Comparison of ENCODE assay signal across 8 cellular contexts in the genomic region with DNA sequence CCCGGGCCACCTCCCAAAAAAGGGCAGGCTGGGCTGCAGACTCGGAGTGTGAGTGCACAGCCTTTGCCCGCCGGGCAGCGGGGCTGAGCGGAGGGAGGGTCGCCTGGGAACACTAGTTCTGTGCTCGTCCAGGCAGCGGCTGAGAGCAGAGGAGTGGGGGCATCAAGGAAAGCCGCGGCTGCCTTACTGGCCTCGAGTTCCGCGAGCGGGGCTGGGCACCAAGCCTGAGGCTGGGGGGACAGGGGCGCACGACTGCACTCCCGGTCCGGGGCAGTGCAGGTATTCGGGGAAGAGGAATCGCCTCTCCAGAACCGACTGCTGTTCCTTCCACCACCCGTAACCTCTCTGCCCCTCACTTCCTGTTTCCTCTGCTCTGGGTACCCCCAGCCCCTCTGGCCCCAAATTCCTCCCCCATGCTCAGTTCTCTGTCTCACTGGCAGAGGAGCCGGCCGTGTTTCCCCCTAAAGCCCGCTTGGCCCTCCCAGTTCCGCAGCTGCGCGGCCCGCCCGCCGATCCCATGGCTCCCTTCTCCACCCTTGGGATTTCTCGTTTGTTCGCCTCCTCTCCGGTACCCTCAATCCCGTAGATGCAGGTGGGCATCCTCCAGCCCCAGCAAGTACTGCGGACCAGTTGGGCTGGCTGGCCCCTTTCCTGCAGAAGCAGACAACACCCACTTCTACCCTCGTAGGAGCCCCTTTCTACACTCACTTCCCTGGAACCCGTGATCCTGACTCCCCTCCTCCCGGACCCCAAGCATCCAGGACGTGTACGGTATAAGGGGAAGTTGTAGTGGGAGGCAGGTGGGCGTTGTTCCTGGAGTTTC. TPM values are rescaled to one million over a fixed set of nuclear protein-coding genes. Genes with fewer than 3 reads are reported as not detected.
A peak's percentile ranks its signal among the peaks of the same experiment; 100 is the strongest.
DNase-seq lines count a peak whose midpoint lies in the region; ATAC-seq and TF ChIP-seq lines count a peak whose summit lies in the region.

No MANE protein-coding gene starts in this region.

- no peaks in the 10 kb centered on the region for H3K9me2 ChIP-seq in GM23338 (ENCODE audit: insufficient read depth)
- H3K9me2 ChIP-seq in hepatocyte (replicated peaks; ENCODE audit: insufficient read depth): no peaks in the 10 kb centered on the region

- H3K79me2 ChIP-seq in GM23338 (replicated peaks; ENCODE audit: insufficient read depth) (peaks cover 5% of the 10 kb centered on the region; the same call in 1 of the 2 replicates), hepatocyte (peaks cover 4% of the 10 kb centered on the region)

- H3F3A ChIP-seq in GM23338 (replicated peaks; ENCODE audit: low read depth): peaks cover 7% of the 10 kb centered on the region; the same call in 1 of the 2 replicates

- H3K27ac ChIP-seq in AG04450 (ENCODE audit: low read depth, low read length) (no peak overlapping the region), GM23338 (ENCODE audit: low read depth) (no peak overlapping the region), hepatocyte (peak overlapping the region; percentile 8), skeletal muscle tissue (ENCODE audit: low read depth, low read length) (no peak overlapping the region)

- H3K27me3 ChIP-seq in AG04450 (ENCODE audit: control insufficient read depth, insufficient read depth, low read length) (peaks cover 8% of the 10 kb centered on the region), GM23338 (ENCODE audit: insufficient read depth) (peaks cover 95% of the 10 kb centered on the region), hepatocyte (peaks cover 5% of the 10 kb centered on the region), skeletal muscle tissue (ENCODE audit: control insufficient read depth in 3 of 3, insufficient read depth in 3 of 3, low read length in 3 of 3) (peaks cover 0 to 12% (median 0%) of the 10 kb centered on the region in 3 donors)

- no peaks in the 10 kb centered on the region for H3K9me3 ChIP-seq in AG04450 (ENCODE audit: control insufficient read depth, insufficient read depth, low read length)
- no peaks in the 10 kb centered on the region for H3K9me3 ChIP-seq in hepatocyte (ENCODE audit: low read depth)
- no peaks in the 10 kb centered on the region for H3K9me3 ChIP-seq in skeletal muscle tissue (ENCODE audit: control insufficient read depth in 3 of 3, low read length in 3 of 3)

- POLR2A ChIA-PET in AG04450 (lab: Yijun Ruan, JAX): interaction anchor here (0.8 to 1.0 kb wide), 3 partner anchors 9 to 241 kb away, joined by 3 to 4 read pairs (median 3); partner anchors contain the start of gene HSD17B8
- POLR2A ChIA-PET in activated naive CD8-positive, alpha-beta T cell treated with anti-CD3 and anti-CD28 coated beads, Interleukin-2, amount 10 ng/mL, durations not matched to agents 7 days and 5 days (lab: Charles Lee): no interaction called here

- peaks cover 44% of the 10 kb centered on the region for H3K4me1 ChIP-seq in GM23338 (ENCODE audit: insufficient read depth)
- peaks cover 18% of the 10 kb centered on the region for H3K4me1 ChIP-seq in hepatocyte (ENCODE audit: insufficient read depth)
- peaks cover 15 to 21% (median 18%) of the 10 kb centered on the region in 3 donors for H3K4me1 ChIP-seq in skeletal muscle tissue (ENCODE audit: control insufficient read depth in 3 of 3, insufficient read depth in 3 of 3, low read length in 3 of 3)

- peak overlapping the region; percentile 64 for H3K4me3 ChIP-seq in AG04450 (ENCODE audit: low read depth, low read length)
- peak overlapping the region; percentile 90 for H3K4me3 ChIP-seq in GM23338
- H3K4me3 ChIP-seq in hepatocyte: peak overlapping the region; percentile 47
- peak overlapping the region; percentile 65 to 75 (median 66) for H3K4me3 ChIP-seq in skeletal muscle tissue (ENCODE audit: low read length in 3 of 3)

- peaks cover 3% of the 10 kb centered on the region; the same call in 1 of the 3 replicates for H3K9me3 Mint-ChIP-seq in GM23338
- no peaks in the 10 kb centered on the region for H3K9me3 Mint-ChIP-seq in activated naive CD8-positive, alpha-beta T cell treated with anti-CD3 and anti-CD28 coated beads, Interleukin-2, amount 10 ng/mL, durations not matched to agents 7 days and 5 days

- peaks cover 43% of the 10 kb centered on the region for H3K4me1 Mint-ChIP-seq in GM23338
- peaks cover 36% of the 10 kb centered on the region for H3K4me1 Mint-ChIP-seq in activated naive CD8-positive, alpha-beta T cell treated with anti-CD3 and anti-CD28 coated beads, Interleukin-2, amount 10 ng/mL, durations not matched to agents 7 days and 5 days

- peak overlapping the region; percentile 92 for H3K4me3 Mint-ChIP-seq in GM23338
- H3K4me3 Mint-ChIP-seq in activated naive CD8-positive, alpha-beta T cell treated with anti-CD3 and anti-CD28 coated beads, Interleukin-2, amount 10 ng/mL, durations not matched to agents 7 days and 5 days: peak overlapping the region; percentile 81

- no peak overlapping the region for H3K27ac Mint-ChIP-seq in GM23338
- peak overlapping the region; percentile 18 for H3K27ac Mint-ChIP-seq in activated naive CD8-positive, alpha-beta T cell treated with anti-CD3 and anti-CD28 coated beads, Interleukin-2, amount 10 ng/mL, durations not matched to agents 7 days and 5 days

- no peaks in the 10 kb centered on the region for H3K36me3 ChIP-seq in GM23338 (ENCODE audit: insufficient read depth)
- H3K36me3 ChIP-seq in hepatocyte (replicated peaks; ENCODE audit: insufficient read depth, low read depth): no peaks in the 10 kb centered on the region
- peaks cover 16 to 24% (median 20%) of the 10 kb centered on the region in 3 donors for H3K36me3 ChIP-seq in skeletal muscle tissue (ENCODE audit: control insufficient read depth in 3 of 3, insufficient read depth in 3 of 3, low read length in 3 of 3)

- H3K4me2 ChIP-seq in GM23338 (peak overlapping the region; percentile 99), hepatocyte (peak overlapping the region; percentile 95)

- H3K9ac ChIP-seq in skeletal muscle tissue (ENCODE audit: low read depth in 1 of 3, low read length in 3 of 3): peak overlapping the region; percentile 54 to 79 (median 64)

- TF ChIP-seq CTCF in AG04450 (IDR thresholded peaks at IDR 0.05; ENCODE audit: low read depth, low read length) (no peak), GM23338 (conservative IDR thresholded peaks at IDR 0.05; ENCODE audit: low read depth in 2 of 2) (no peak), hepatocyte (IDR thresholded peaks at IDR 0.05; ENCODE audit: poor library complexity) (no peak)

- WGBS in hepatocyte (ENCODE audit: low lambda C conversion rate, missing lambda C conversion rate): 2% methylated on average over 28 of the region's 43 CpGs

- H2AFZ ChIP-seq in GM23338 (peak overlapping the region; percentile 97), hepatocyte (peak overlapping the region; percentile 40)

- peaks cover 19% of the 10 kb centered on the region for H3K36me3 Mint-ChIP-seq in GM23338 (ENCODE audit: low read depth)
- peaks cover 10% of the 10 kb centered on the region for H3K36me3 Mint-ChIP-seq in activated naive CD8-positive, alpha-beta T cell treated with anti-CD3 and anti-CD28 coated beads, Interleukin-2, amount 10 ng/mL, durations not matched to agents 7 days and 5 days

- DNase-seq in AG04450 (ENCODE audit: low read depth, low spot score) (no peak), GM23338 (ENCODE audit: low spot score) (peak; percentile 71), hepatocyte (ENCODE audit: low spot score) (no peak), NCI-H1694 treated with DMSO at 0.1 percent for 48 hours (lab: John Stamatoyannopoulos, UW) (no peak), COLO668 (lab: John Stamatoyannopoulos, UW; ENCODE audit: unreplicated experiment) (no peak)
- DNase-seq in activated naive CD8-positive, alpha-beta T cell treated with anti-CD3 and anti-CD28 coated beads, Interleukin-2, amount 10 ng/mL, durations not matched to agents 7 days and 5 days: no peak

- peak; percentile 33 for ATAC-seq in GM23338
- peak; percentile 12 for ATAC-seq in activated naive CD8-positive, alpha-beta T cell treated with anti-CD3 and anti-CD28 coated beads, Interleukin-2, amount 10 ng/mL, durations not matched to agents 7 days and 5 days (ENCODE audit: low read depth)
- ATAC-seq in HG02610 (IDR thresholded peaks at IDR 0.05; ENCODE audit: unreplicated experiment): no peak

- H4K20me1 ChIP-seq in GM23338 (replicated peaks; ENCODE audit: insufficient read depth) (peaks cover 15% of the 10 kb centered on the region; the same call in 1 of the 2 replicates), hepatocyte (ENCODE audit: insufficient read depth, poor library complexity, severe bottlenecking) (no peaks in the 10 kb centered on the region)

- H3K27me3 Mint-ChIP-seq in GM23338 (ENCODE audit: insufficient read depth, low read depth, poor library complexity): peaks cover 76% of the 10 kb centered on the region
- peaks cover 16% of the 10 kb centered on the region for H3K27me3 Mint-ChIP-seq in activated naive CD8-positive, alpha-beta T cell treated with anti-CD3 and anti-CD28 coated beads, Interleukin-2, amount 10 ng/mL, durations not matched to agents 7 days and 5 days

- CTCF ChIA-PET in AG04450 (lab: Charles Lee): interaction anchor here (0.7 to 1.1 kb wide), 2 partner anchors 36 to 1018 kb away, joined by 3 read pairs; no protein-coding TSS in a partner anchor

RNA-seq across cellular contexts. Expression of gene RING1, which starts 5.1 kb away (rescaled TPM):
- 23.8 and 26.8 TPM in 2 replicates for polyA plus RNA-seq in AG04450 (2011; rRNA removed)
- polyA minus RNA-seq in AG04450 (2011; rRNA and poly(A)+ RNA removed): 20.3 and 29.5 TPM in 2 replicates
- total RNA-seq in GM23338 (2014; rRNA removed; shearing (Covaris generic)): 8.0 and 16.0 TPM in 2 replicates
- polyA plus RNA-seq in GM23338 (2016; fragmentation: Nextera tagmentation; extraction: Ambion mirVana): 6.4 and 8.3 TPM in 2 replicates
- 10 to 100 TPM; 41.2 to 41.8 TPM for total RNA-seq in activated naive CD8-positive, alpha-beta T cell treated with anti-CD3 and anti-CD28 coated beads, Interleukin-2, amount 10 ng/mL, durations not matched to agents 7 days and 5 days
- total RNA-seq in hepatocyte: 25.0 and 25.6 TPM in 2 replicates
- polyA plus RNA-seq in hepatocyte: 32.3 and 32.5 TPM in 2 replicates
- 20.4 TPM for total RNA-seq in skeletal muscle tissue

RNA-seq across cellular contexts. Expression of gene HSD17B8, which starts 8.9 kb away (rescaled TPM):
- polyA plus RNA-seq in AG04450 (2011; rRNA removed) (4.9 and 5.7 TPM in 2 replicates), GM23338 (2016; fragmentation: Nextera tagmentation; extraction: Ambion mirVana) (4.3 and 5.6 TPM in 2 replicates), hepatocyte (11.1 and 12.9 TPM in 2 replicates)
- polyA minus RNA-seq in AG04450 (2011; rRNA and poly(A)+ RNA removed): 3.2 and 3.8 TPM in 2 replicates
- 8.9 and 16.0 TPM in 2 replicates for total RNA-seq in GM23338 (2014; rRNA removed; shearing (Covaris generic))
- total RNA-seq in activated naive CD8-positive, alpha-beta T cell treated with anti-CD3 and anti-CD28 coated beads, Interleukin-2, amount 10 ng/mL, durations not matched to agents 7 days and 5 days: 10 to 100 TPM; 21.1 to 21.8 TPM
- total RNA-seq in hepatocyte (6.0 and 7.8 TPM in 2 replicates), skeletal muscle tissue (15.7 TPM)

RNA-seq across cellular contexts. Expression of gene SLC39A7, which starts 12.7 kb away (rescaled TPM):
- polyA plus RNA-seq in AG04450 (2011; rRNA removed) (129 and 150 TPM in 2 replicates), GM23338 (2016; fragmentation: Nextera tagmentation; extraction: Ambion mirVana) (9.0 and 9.2 TPM in 2 replicates), hepatocyte (46.4 and 55.0 TPM in 2 replicates)
- polyA minus RNA-seq in AG04450 (2011; rRNA and poly(A)+ RNA removed): 87.7 and 101 TPM in 2 replicates
- total RNA-seq in GM23338 (2014; rRNA removed; shearing (Covaris generic)): 75.9 and 79.9 TPM in 2 replicates
- total RNA-seq in activated naive CD8-positive, alpha-beta T cell treated with anti-CD3 and anti-CD28 coated beads, Interleukin-2, amount 10 ng/mL, durations not matched to agents 7 days and 5 days: 10 to 100 TPM; 41.7 to 44.8 TPM
- total RNA-seq in hepatocyte (118 and 130 TPM in 2 replicates), skeletal muscle tissue (53.2 TPM)

RNA-seq across cellular contexts. Expression of gene RXRB, which starts 12.9 kb away (rescaled TPM):
- polyA plus RNA-seq in AG04450 (2011; rRNA removed) (38.5 and 44.1 TPM in 2 replicates), GM23338 (2016; fragmentation: Nextera tagmentation; extraction: Ambion mirVana) (6.7 and 6.9 TPM in 2 replicates), hepatocyte (24.6 and 29.8 TPM in 2 replicates)
- 42.7 and 51.4 TPM in 2 replicates for polyA minus RNA-seq in AG04450 (2011; rRNA and poly(A)+ RNA removed)
- 11.3 and 11.6 TPM in 2 replicates for total RNA-seq in GM23338 (2014; rRNA removed; shearing (Covaris generic))
- 10 to 100 TPM; 54.6 to 60.0 TPM for total RNA-seq in activated naive CD8-positive, alpha-beta T cell treated with anti-CD3 and anti-CD28 coated beads, Interleukin-2, amount 10 ng/mL, durations not matched to agents 7 days and 5 days
- total RNA-seq in hepatocyte (14.2 and 17.0 TPM in 2 replicates), skeletal muscle tissue (17.7 TPM)

RNA-seq across cellular contexts. Expression of gene COL11A2, which starts 21.1 kb away (rescaled TPM):
- polyA plus RNA-seq in AG04450 (2011; rRNA removed) (0.26 and 0.37 TPM in 2 replicates), GM23338 (2016; fragmentation: Nextera tagmentation; extraction: Ambion mirVana) (1.6 and 2.2 TPM in 2 replicates), hepatocyte (4.2 and 4.7 TPM in 2 replicates)
- polyA minus RNA-seq in AG04450 (2011; rRNA and poly(A)+ RNA removed): 0.04 and 0.18 TPM in 2 replicates
- total RNA-seq in GM23338 (2014; rRNA removed; shearing (Covaris generic)): 1.3 and 2.7 TPM in 2 replicates
- total RNA-seq in activated naive CD8-positive, alpha-beta T cell treated with anti-CD3 and anti-CD28 coated beads, Interleukin-2, amount 10 ng/mL, durations not matched to agents 7 days and 5 days: 1 to 10 TPM in 1 of 2 experiments, under 1 TPM in 1; 1.00 to 1.1 TPM
- total RNA-seq in hepatocyte (2.5 and 3.0 TPM in 2 replicates), skeletal muscle tissue (28.7 TPM)
